ENCODE assay signal across 9 cellular contexts in genomic region chr15:51620647-51621046, GRCh38. TPM values are rescaled to one million over a fixed set of nuclear protein-coding genes. Genes with fewer than 3 reads are reported as not detected.
DNase-seq lines count a peak whose midpoint lies in the region; ATAC-seq and TF ChIP-seq lines count a peak whose summit lies in the region.
"Had no signal": no experiment of that assay in that cellular context is flagged by ENCODE, and none has a peak within 500 bp of the region (broad histone marks: within the 10 kb centered on the region; RNA-seq: fewer than 3 reads in every experiment).

No MANE protein-coding gene starts in this region.

- H4K20me1 ChIP-seq in Loucy (ENCODE audit: insufficient read depth, low read length, poor library complexity, severe bottlenecking) (peaks cover 19% of the 10 kb centered on the region), mammary epithelial cell (ENCODE audit: insufficient read depth, low read length) (no peaks in the 10 kb centered on the region)

- H3K4me1 ChIP-seq in Loucy (ENCODE audit: insufficient read depth, low read length, poor library complexity, severe bottlenecking) = peaks cover 56% of the 10 kb centered on the region
- H3K4me1 ChIP-seq in mammary epithelial cell (ENCODE audit: insufficient read depth, low read length) = peaks cover 9% of the 10 kb centered on the region
- H3K4me1 ChIP-seq in rectal smooth muscle tissue (ENCODE audit: control insufficient read depth, insufficient read depth, low read length) = peaks cover 5% of the 10 kb centered on the region

- H3K4me3 ChIP-seq in Loucy (ENCODE audit: low read length, poor library complexity, severe bottlenecking) (peak overlapping the region; percentile 86), mammary epithelial cell (replicated peaks in 1 of 3; ENCODE audit: insufficient read depth in 1 of 3, low read depth in 2 of 3, low read length in 3 of 3) (no peak overlapping the region), rectal smooth muscle tissue (ENCODE audit: low read length) (peak overlapping the region; percentile 3)

- peak overlapping the region; percentile 92 for H3K4me2 ChIP-seq in Loucy (ENCODE audit: low read depth, low read length, poor library complexity, severe bottlenecking)
- H3K4me2 ChIP-seq in mammary epithelial cell (ENCODE audit: insufficient read depth, low read depth, low read length) = peak overlapping the region; percentile 94

- H2AFZ ChIP-seq in Loucy (ENCODE audit: low read length) (no peak overlapping the region), mammary epithelial cell (ENCODE audit: low read depth, low read length) (no peak overlapping the region)

- DNase-seq in NCI-H1417 (lab: John Stamatoyannopoulos, UW) (peak; percentile 9 to 47 (median 9)), NCI-H1417 treated with DMSO at 0.1 percent for 48 hours (lab: John Stamatoyannopoulos, UW) (no peak), mammary epithelial cell (no peak), EL (no peak), cortex of kidney (lab: John Stamatoyannopoulos, UW) (no peak), omental fat pad (ENCODE audit: low spot score) (no peak)
- DNase-seq: stimulated activated CD4-positive, alpha-beta T cell treated with anti-CD3 and anti-CD28 coated beads, Interleukin-4, amount 100 ng/mL, for 1 hour had no signal

- H3F3A ChIP-seq in Loucy (ENCODE audit: low read depth) = peaks cover 11% of the 10 kb centered on the region; the same call in 1 of the 2 replicates

- H3K9ac ChIP-seq in Loucy (ENCODE audit: low read depth, low read length, poor library complexity, severe bottlenecking) = peak overlapping the region; percentile 84
- H3K9ac ChIP-seq in mammary epithelial cell (ENCODE audit: insufficient read depth, low read length) = no peak overlapping the region
- no peak overlapping the region for H3K9ac ChIP-seq in rectal smooth muscle tissue (ENCODE audit: low read length)

- CTCF ChIA-PET in mammary epithelial cell (lab: Charles Lee; ENCODE audit: low non-redundant PET) = no interaction called here

- H3K27me3 ChIP-seq in Loucy (ENCODE audit: insufficient read depth, low read length, poor library complexity, severe bottlenecking) (no peaks in the 10 kb centered on the region), mammary epithelial cell (ENCODE audit: insufficient read depth, low read length) (no peaks in the 10 kb centered on the region), rectal smooth muscle tissue (ENCODE audit: control insufficient read depth, insufficient read depth, low read length) (no peaks in the 10 kb centered on the region)

- H3K36me3 ChIP-seq in Loucy (ENCODE audit: insufficient read depth, low read length) (no peaks in the 10 kb centered on the region), mammary epithelial cell (ENCODE audit: insufficient read depth, low read length) (no peaks in the 10 kb centered on the region), rectal smooth muscle tissue (ENCODE audit: control insufficient read depth, insufficient read depth, low read length) (no peaks in the 10 kb centered on the region)

- H3K27ac ChIP-seq in mammary epithelial cell (ENCODE audit: insufficient read depth, low read depth, low read length) = no peak overlapping the region
- H3K27ac ChIP-seq in rectal smooth muscle tissue (ENCODE audit: low read depth, low read length) = no peak overlapping the region

- H3K9me3 ChIP-seq in Loucy (ENCODE audit: insufficient read depth, low read depth, low read length) = no peaks in the 10 kb centered on the region
- H3K9me3 ChIP-seq in mammary epithelial cell (replicated peaks; ENCODE audit: insufficient read depth, low read length) = no peaks in the 10 kb centered on the region

- dilution Hi-C loops in mammary epithelial cell (cut with HindIII; ENCODE audit: low sequenced_read_pairs) = no loop called here

- WGBS in mammary epithelial cell (ENCODE audit: low coverage, missing lambda C conversion rate) = 97% methylated on average over 3 of the region's 4 CpGs

- in situ Hi-C loops in mammary epithelial cell (cut with MboI; ENCODE audit: low sequenced_read_pairs in 2 of 2) = no loop called here

- ATAC-seq in omental fat pad (ENCODE audit: low FRiP score) = no peak

- H3K9me2 ChIP-seq in Loucy (replicated peaks; ENCODE audit: low read depth, low read length) = no peaks in the 10 kb centered on the region

- H3K79me2 ChIP-seq in Loucy (ENCODE audit: insufficient read depth, low read length) (peaks cover 59% of the 10 kb centered on the region), mammary epithelial cell (ENCODE audit: insufficient read depth, low read length) (peaks cover 45% of the 10 kb centered on the region)

- intact Hi-C loops in mammary epithelial cell (cut with micrococcal nuclease) = loop anchor here (2.0 kb wide), 1 partner anchor 84 kb away; no protein-coding TSS in a partner anchor

- BruUV-seq in mammary epithelial cell (replicated peaks; lab: Mats Ljungman, UMichigan) = no TSS peak

- TF ChIP-seq CTCF in Loucy (conservative IDR thresholded peaks at IDR 0.05; ENCODE audit: low read length) (no peak), mammary epithelial cell (conservative IDR thresholded peaks at IDR 0.05 in 1 of 2, IDR thresholded peaks at IDR 0.05 in 1 of 2; ENCODE audit: extremely low read depth in 1 of 2, insufficient read depth in 1 of 2, low read depth in 1 of 2, low read length in 2 of 2) (no peak), omental fat pad (IDR thresholded peaks at IDR 0.05) (no peak)

RNA-seq across cellular contexts. Expression of gene DMXL2, which starts 1.9 kb away (rescaled TPM):
- total RNA-seq in mammary epithelial cell (10 to 100 TPM; 18.2 to 20.7 TPM), omental fat pad (10 to 100 TPM; 47.5 to 77.2 (median 54.5) TPM)
- polyA plus RNA-seq in mammary epithelial cell = 3.3 TPM
- 24.1 TPM for polyA minus RNA-seq in mammary epithelial cell

Comparison
In these comparisons a context has a peak if more than half of its experiments do, and no peak if none do; other contexts are left out.
1. DNase-seq: peak in NCI-H1417 (3 of 3); none in NCI-H1417 treated with DMSO at 0.1 percent for 48 hours (single experiment), mammary epithelial cell (single experiment), EL (single experiment), cortex of kidney (single experiment) and omental fat pad (single experiment).
2. H3K4me3 ChIP-seq: peak in Loucy (single experiment) and rectal smooth muscle tissue (single experiment); none in mammary epithelial cell (0 of 3).